11 cellular contexts compared by ENCODE assay signal in the genomic region with DNA sequence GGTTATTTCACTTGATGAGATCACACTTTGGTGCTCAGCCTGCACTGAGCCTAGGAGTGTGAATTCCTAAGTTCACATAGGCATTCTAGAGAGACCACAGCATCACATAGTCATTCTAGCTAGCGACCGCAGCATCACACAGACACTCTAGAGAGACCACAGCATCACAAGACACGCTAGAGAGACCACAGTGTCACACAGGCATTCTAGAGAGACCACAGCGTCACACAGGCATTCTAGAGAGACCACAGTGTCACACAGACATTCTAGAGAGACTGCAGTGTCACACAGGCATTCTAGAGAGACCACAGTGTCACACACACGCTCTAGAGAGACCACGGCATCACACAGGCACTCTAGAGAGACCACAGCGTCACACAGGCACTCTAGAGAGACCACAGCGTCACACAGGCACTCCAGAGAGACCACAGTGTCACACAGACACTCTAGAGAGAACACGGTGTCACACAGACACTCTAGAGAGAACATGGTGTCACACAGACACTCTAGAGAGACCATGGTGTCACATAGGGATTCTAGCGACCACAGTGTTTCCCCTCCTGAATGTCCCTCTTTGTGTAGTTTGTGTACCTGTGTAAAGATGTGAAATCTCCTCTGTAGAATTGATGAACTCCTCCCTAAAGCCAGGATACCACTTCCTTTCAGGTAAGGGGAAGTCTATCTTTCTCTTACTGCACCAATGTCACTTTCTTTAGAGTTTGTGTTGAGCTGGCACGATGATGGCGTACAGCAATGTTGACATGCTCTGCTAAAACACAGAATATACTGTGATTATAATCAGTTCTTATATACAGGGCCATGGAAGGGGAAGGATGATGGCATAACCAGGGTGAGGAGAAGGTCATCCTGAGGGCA.
DNase-seq lines count a peak whose midpoint lies in the region; ATAC-seq, FAIRE-seq and TF ChIP-seq lines count a peak whose summit lies in the region.
"Had no signal": no experiment of that assay in that cellular context is flagged by ENCODE, and none has a peak within 500 bp of the region (broad histone marks: within the 10 kb centered on the region; RNA-seq: fewer than 3 reads in every experiment).

No MANE protein-coding gene starts in this region.

- no peak for FAIRE-seq in RCC 7860 (lab: Jason Lieb, UNC)
- FAIRE-seq in bronchial epithelial cell (lab: Jason Lieb, UNC): peak; percentile 98

- H3K4me1 Mint-ChIP-seq in stimulated activated naive B cell treated with anti-CD40 and anti-IgM and Interleukin-4, amounts not matched to agents 10 μg/mL and 1 μg/mL and 100 μg/mL, for 72 hours: peaks cover 41 to 60% of the 10 kb centered on the region in 2 donors
- H3K4me1 Mint-ChIP-seq in MCF 10A (ENCODE audit: insufficient read depth, unreplicated experiment): peaks cover 17% of the 10 kb centered on the region

- H3K27me3 Mint-ChIP-seq in stimulated activated naive B cell treated with anti-CD40 and anti-IgM and Interleukin-4, amounts not matched to agents 10 μg/mL and 1 μg/mL and 100 μg/mL, for 72 hours: no peaks in the 10 kb centered on the region
- no peaks in the 10 kb centered on the region for H3K27me3 Mint-ChIP-seq in MCF 10A (ENCODE audit: insufficient read depth, unreplicated experiment)

- no peaks in the 10 kb centered on the region for H3K36me3 ChIP-seq in bronchial epithelial cell (ENCODE audit: control insufficient read depth, insufficient read depth, low read length)

- H3K27me3 ChIP-seq in bronchial epithelial cell (ENCODE audit: control insufficient read depth, insufficient read depth, low read length) (peaks cover 1% of the 10 kb centered on the region), dorsolateral prefrontal cortex (no peaks in the 10 kb centered on the region)

- TF ChIP-seq CTCF in bronchial epithelial cell (IDR thresholded peaks at IDR 0.05; ENCODE audit: insufficient read depth, low read length, severe bottlenecking) (no peak), MCF 10A (IDR thresholded peaks at IDR 0.05; ENCODE audit: unreplicated experiment) (no peak), dorsolateral prefrontal cortex (IDR thresholded peaks at IDR 0.05 in 54 of 56, conservative IDR thresholded peaks at IDR 0.05 in 2 of 56; ENCODE audit: low read depth in 1 of 56, partially characterized antibody in 56 of 56) (no peak)

- H3K4me3 ChIP-seq in bronchial epithelial cell (ENCODE audit: low read depth, low read length) (no peak overlapping the region), dorsolateral prefrontal cortex (no peak overlapping the region)

- peak overlapping the region; percentile 32 for H3K27ac Mint-ChIP-seq in stimulated activated naive B cell treated with anti-CD40 and anti-IgM and Interleukin-4, amounts not matched to agents 10 μg/mL and 1 μg/mL and 100 μg/mL, for 72 hours
- no peak overlapping the region for H3K27ac Mint-ChIP-seq in MCF 10A (ENCODE audit: low read depth, unreplicated experiment)

- CTCF ChIA-PET in MCF 10A (lab: Yijun Ruan, JAX): no interaction called here

- H3K4me3 Mint-ChIP-seq in stimulated activated naive B cell treated with anti-CD40 and anti-IgM and Interleukin-4, amounts not matched to agents 10 μg/mL and 1 μg/mL and 100 μg/mL, for 72 hours: peak overlapping the region in 1 of 2 donors; percentile 6
- H3K4me3 Mint-ChIP-seq in MCF 10A (ENCODE audit: unreplicated experiment): no peak overlapping the region

- no TSS peak for BruUV-seq in MCF 10A (replicated peaks; lab: Mats Ljungman, UMichigan)

- H3K27ac ChIP-seq in dorsolateral prefrontal cortex: no peak overlapping the region

- intact Hi-C loops in MCF 10A (cut with micrococcal nuclease): loop anchor here (5.0 kb wide), 1 partner anchor 168 kb away; the partner anchor contains the start of gene ZDHHC14
- intact Hi-C loops in dorsolateral prefrontal cortex (cut with DNase I): no loop called here

- POLR2A ChIA-PET in MCF 10A (lab: Yijun Ruan, JAX): interaction anchor here (1.6 kb wide), 1 partner anchor 7 kb away, joined by 3 read pairs; no protein-coding TSS in a partner anchor

- H3K36me3 Mint-ChIP-seq in stimulated activated naive B cell treated with anti-CD40 and anti-IgM and Interleukin-4, amounts not matched to agents 10 μg/mL and 1 μg/mL and 100 μg/mL, for 72 hours: peaks cover 39 to 57% of the 10 kb centered on the region in 2 donors
- no peaks in the 10 kb centered on the region for H3K36me3 Mint-ChIP-seq in MCF 10A (ENCODE audit: insufficient read depth, unreplicated experiment)

- ATAC-seq in stimulated activated naive B cell treated with anti-CD40 and anti-IgM and Interleukin-4, amounts not matched to agents 10 μg/mL and 1 μg/mL and 100 μg/mL, for 72 hours (replicated peaks): peak; percentile 76 to 81
- ATAC-seq: left ventricle myocardium superior, Right ventricle myocardium inferior had no signal

- DNase-seq in activated T-cell treated with anti-CD3 and anti-CD28 coated beads for 48 hours (ENCODE audit: low read depth) (peak; percentile 13), activated T-cell treated with anti-CD3 and anti-CD28 coated beads for 4 hours (no peak), RCC 7860 (ENCODE audit: low spot score) (peak; percentile 17), bronchial epithelial cell (ENCODE audit: low read depth) (no peak), MCF 10A (ENCODE audit: unreplicated experiment) (no peak), dorsolateral prefrontal cortex (no peak), NCI-H1694 treated with DMSO at 0.1 percent for 48 hours (lab: John Stamatoyannopoulos, UW) (no peak)
- DNase-seq in stimulated activated naive B cell treated with anti-CD40 and anti-IgM and Interleukin-4, amounts not matched to agents 10 μg/mL and 1 μg/mL and 100 μg/mL, for 72 hours: no peak
- DNase-seq: left ventricle myocardium superior, NCI-H226 had no signal

- no peaks in the 10 kb centered on the region for H3K9me3 Mint-ChIP-seq in stimulated activated naive B cell treated with anti-CD40 and anti-IgM and Interleukin-4, amounts not matched to agents 10 μg/mL and 1 μg/mL and 100 μg/mL, for 72 hours
- no peaks in the 10 kb centered on the region for H3K9me3 Mint-ChIP-seq in MCF 10A (ENCODE audit: unreplicated experiment)

Comparison
In these comparisons a context has a peak if more than half of its experiments do, and no peak if none do; other contexts are left out.
1. DNase-seq: peak in activated T-cell treated with anti-CD3 and anti-CD28 coated beads for 48 hours (single experiment) and RCC 7860 (single experiment); none in activated T-cell treated with anti-CD3 and anti-CD28 coated beads for 4 hours (single experiment), bronchial epithelial cell (single experiment), stimulated activated naive B cell treated with anti-CD40 and anti-IgM and Interleukin-4, amounts not matched to agents 10 μg/mL and 1 μg/mL and 100 μg/mL, for 72 hours (single experiment), MCF 10A (single experiment), dorsolateral prefrontal cortex (0 of 10) and NCI-H1694 treated with DMSO at 0.1 percent for 48 hours (single experiment).